Comparison of ENCODE assay signal across 8 cellular contexts in genomic region chr6:27814415-27814664, GRCh38.
A peak's percentile ranks its signal among the peaks of the same experiment; 100 is the strongest.
DNase-seq lines count a peak whose midpoint lies in the region; ATAC-seq, FAIRE-seq and TF ChIP-seq lines count a peak whose summit lies in the region.
"Not testable (repeated sequence)": the region's sequence is repeated elsewhere in the genome, so short reads cannot be mapped to it uniquely, and the experiment has no call there.

No MANE protein-coding gene starts in this region.

- not testable (repeated sequence) for H4K20me1 ChIP-seq in H9 (ENCODE audit: control insufficient read depth, insufficient read depth, insufficient read length)

- H3K9ac ChIP-seq in H9 (ENCODE audit: extremely low read depth, insufficient read length, low read length), result peak overlapping the region; percentile 91
- H3K9ac ChIP-seq in endodermal cell (ENCODE audit: extremely low read depth, low read length, poor library complexity, severe bottlenecking), result peak overlapping the region; percentile 54
- H3K9ac ChIP-seq in kidney (ENCODE audit: low read length in 2 of 2), result not testable (repeated sequence)

- H3K27ac ChIP-seq in H9 (ENCODE audit: insufficient read length, low read depth, low read length) (peak overlapping the region; percentile 63), endodermal cell (ENCODE audit: low read depth, low read length) (peak overlapping the region; percentile 39)
- H3K27ac ChIP-seq in kidney (ENCODE audit: low read depth in 2 of 2, low read length in 2 of 2); pancreas; aorta (ENCODE audit: low read depth in 1 of 2, low read length in 2 of 2): not testable (repeated sequence)

- not testable (repeated sequence) for H3T11ph ChIP-seq in H9 (ENCODE audit: low read length)

- FAIRE-seq in GM12891 (lab: Jason Lieb, UNC), result peak; percentile 98
- FAIRE-seq in kidney (lab: Jason Lieb, UNC); pancreas (lab: Jason Lieb, UNC): not testable (repeated sequence)

- H3K27me3 ChIP-seq in H9 (ENCODE audit: insufficient read depth, low read length); endodermal cell (ENCODE audit: control insufficient read depth, insufficient read depth, low read length, poor library complexity, severe bottlenecking); aorta (ENCODE audit: control insufficient read depth in 1 of 2, insufficient read depth in 2 of 2, low read length in 1 of 2): not testable (repeated sequence)
- H3K27me3 ChIP-seq in pancreas, result peaks cover 0 to 60% (median 6%) of the 10 kb centered on the region in 4 donors

- intact Hi-C loops in kidney (cut with DNase I); pancreas (cut with DNase I); aorta (cut with DNase I): not testable (repeated sequence)

- DNase-seq in GM12891 (ENCODE audit: insufficient read length, low spot score); H9; LNCaP clone FGC (ENCODE audit: low read depth); activated T-cell treated with anti-CD3 and anti-CD28 coated beads, Interleukin-2, amount 50 U/mL, for 72 hours; endodermal cell; kidney; pancreas; aorta: not testable (repeated sequence)

- not testable (repeated sequence) for TF ChIP-seq CTCF in H9 (conservative IDR thresholded peaks at IDR 0.05); LNCaP clone FGC (IDR thresholded peaks at IDR 0.05; ENCODE audit: control insufficient read depth, extremely low read depth, insufficient read depth); endodermal cell (conservative IDR thresholded peaks at IDR 0.05); kidney (IDR thresholded peaks at IDR 0.05; ENCODE audit: borderline replicate concordance, extremely low read depth, insufficient read depth); pancreas (IDR thresholded peaks at IDR 0.05)

- not testable (repeated sequence) for H3K9me3 Mint-ChIP-seq in H9; activated T-cell treated with anti-CD3 and anti-CD28 coated beads, Interleukin-2, amount 50 U/mL, for 72 hours; endodermal cell

- not testable (repeated sequence) for H4K91ac ChIP-seq in H9 (ENCODE audit: insufficient read length, low read depth, low read length)

- not testable (repeated sequence) for H3K36me3 Mint-ChIP-seq in H9 (ENCODE audit: insufficient read depth in 1 of 3, low read depth in 3 of 3); activated T-cell treated with anti-CD3 and anti-CD28 coated beads, Interleukin-2, amount 50 U/mL, for 72 hours (ENCODE audit: insufficient read depth in 2 of 2); endodermal cell (ENCODE audit: low read depth)

- ATAC-seq in activated T-cell treated with anti-CD3 and anti-CD28 coated beads, Interleukin-2, amount 50 U/mL, for 72 hours (replicated peaks in 1 of 2), result not testable (repeated sequence)
- ATAC-seq in pancreas, result peak; percentile 31 to 51 (median 42)
- peak; percentile 54 for ATAC-seq in aorta (ENCODE audit: low FRiP score)

- H4K5ac ChIP-seq in H9 (ENCODE audit: insufficient read length, low read depth, low read length), result not testable (repeated sequence)

- peaks cover 15% of the 10 kb centered on the region for H3K23me2 ChIP-seq in H9 (ENCODE audit: insufficient read length, low read depth, low read length, poor library complexity, severe bottlenecking)

- H2AFZ ChIP-seq in H9 (ENCODE audit: low read length), result not testable (repeated sequence)

- H3K4me2 ChIP-seq in H9 (ENCODE audit: insufficient read depth, insufficient read length, low read length), result peak overlapping the region; percentile 50

- not testable (repeated sequence) for H2BK120ac ChIP-seq in H9 (ENCODE audit: low read depth, low read length, poor library complexity, severe bottlenecking)

- not testable (repeated sequence) for H2BK15ac ChIP-seq in H9 (ENCODE audit: low read depth, low read length)

- not testable (repeated sequence) for H3K4ac ChIP-seq in H9 (ENCODE audit: low read depth, low read length)

- H3K14ac ChIP-seq in H9 (ENCODE audit: insufficient read depth, low read length), result peak overlapping the region; percentile 86; the same call in 1 of the 2 replicates

- H3K56ac ChIP-seq in H9 (ENCODE audit: insufficient read length, low read depth, low read length), result not testable (repeated sequence)

- H4K8ac ChIP-seq in H9 (replicated peaks; ENCODE audit: insufficient read length, low read depth, low read length), result not testable (repeated sequence)

- H3K79me1 ChIP-seq in H9 (ENCODE audit: insufficient read depth, low read depth, low read length, poor library complexity, severe bottlenecking), result not testable (repeated sequence)

- H3K4me3 ChIP-seq in LNCaP clone FGC (ENCODE audit: low read depth, low read length), result peak overlapping the region; percentile 51
- peak overlapping the region; percentile 76 for H3K4me3 ChIP-seq in endodermal cell (ENCODE audit: low read length)
- H3K4me3 ChIP-seq in kidney (ENCODE audit: low read length in 2 of 2), result peak overlapping the region; percentile 26 to 55
- H3K4me3 ChIP-seq in pancreas, result peak overlapping the region in 1 of 4 donors; percentile 25
- H3K4me3 ChIP-seq in aorta (ENCODE audit: low read length in 2 of 2), result peak overlapping the region in 1 of 2 donors; percentile 1

- H3K27me3 Mint-ChIP-seq in H9 (ENCODE audit: low read depth); activated T-cell treated with anti-CD3 and anti-CD28 coated beads, Interleukin-2, amount 50 U/mL, for 72 hours (ENCODE audit: low read depth); endodermal cell (ENCODE audit: insufficient read depth): not testable (repeated sequence)

- H3K27ac Mint-ChIP-seq in H9, result peak overlapping the region; percentile 94 to 100 (median 99)
- peak overlapping the region; percentile 99 for H3K27ac Mint-ChIP-seq in activated T-cell treated with anti-CD3 and anti-CD28 coated beads, Interleukin-2, amount 50 U/mL, for 72 hours
- peak overlapping the region; percentile 99 for H3K27ac Mint-ChIP-seq in endodermal cell

- H2AK5ac ChIP-seq in H9 (ENCODE audit: insufficient read length, low read length), result not testable (repeated sequence)

- H3K36me3 ChIP-seq in endodermal cell (ENCODE audit: control insufficient read depth, insufficient read depth, low read length); kidney (ENCODE audit: control insufficient read depth in 1 of 2, insufficient read depth in 2 of 2, low read length in 2 of 2); pancreas; aorta (ENCODE audit: control insufficient read depth in 1 of 2, insufficient read depth in 2 of 2, low read length in 1 of 2): not testable (repeated sequence)

- not testable (repeated sequence) for H3K23ac ChIP-seq in H9 (ENCODE audit: insufficient read length, low read depth, low read length)

- H2BK5ac ChIP-seq in H9 (ENCODE audit: insufficient read length, low read length), result not testable (repeated sequence)

- TF ChIP-seq POLR2A in GM12891 (IDR thresholded peaks at IDR 0.05; ENCODE audit: low read depth, low read length), result not testable (repeated sequence)

- peaks cover 31 to 34% of the 10 kb centered on the region in 2 experiments for H3K4me1 Mint-ChIP-seq in H9
- H3K4me1 Mint-ChIP-seq in activated T-cell treated with anti-CD3 and anti-CD28 coated beads, Interleukin-2, amount 50 U/mL, for 72 hours (ENCODE audit: low read depth), result peaks cover 60% of the 10 kb centered on the region
- H3K4me1 Mint-ChIP-seq in endodermal cell, result peaks cover 32% of the 10 kb centered on the region

- no CpG with 5 or more reads among the region's 24 CpGs for WGBS in H9 (ENCODE audit: extremely low coverage, insufficient read length, low lambda C conversion rate)
- WGBS in endodermal cell (ENCODE audit: insufficient coverage in 1 of 2, insufficient read length in 1 of 2), 2 experiments, result 0% methylated on average over 2 of the region's 24 CpGs; no CpG with 5 or more reads in 1 of the 2 experiments
- WGBS in pancreas, 2 donors, result 0 to 8% methylated on average over 2 to 5 of the region's 24 CpGs
- WGBS in aorta, 2 donors, result 0% methylated on average over 3 to 6 of the region's 24 CpGs

- not testable (repeated sequence) for H2BK20ac ChIP-seq in H9 (ENCODE audit: low read depth, low read length, poor library complexity, severe bottlenecking)

- not testable (repeated sequence) for H2BK12ac ChIP-seq in H9 (ENCODE audit: insufficient read length, low read depth, low read length)

- H3K4me3 Mint-ChIP-seq in H9 (peak overlapping the region; percentile 78 to 97), endodermal cell (peak overlapping the region; percentile 67)
- peak overlapping the region; percentile 85 to 88 for H3K4me3 Mint-ChIP-seq in activated T-cell treated with anti-CD3 and anti-CD28 coated beads, Interleukin-2, amount 50 U/mL, for 72 hours

- H3K9me3 ChIP-seq in H9 (ENCODE audit: control insufficient read depth, low read depth, low read length); endodermal cell (ENCODE audit: control insufficient read depth, low read length); kidney (ENCODE audit: control insufficient read depth in 1 of 2, low read length in 2 of 2); pancreas; aorta (ENCODE audit: control insufficient read depth, low read length): not testable (repeated sequence)

- not testable (repeated sequence) for H3K79me2 ChIP-seq in H9 (ENCODE audit: insufficient read depth, low read length)

- not testable (repeated sequence) for H3K4me1 ChIP-seq in H9 (ENCODE audit: insufficient read depth, low read length); endodermal cell (ENCODE audit: control insufficient read depth, insufficient read depth, low read length); kidney (ENCODE audit: control insufficient read depth in 1 of 2, insufficient read depth in 1 of 2, low read depth in 1 of 2, low read length in 2 of 2); pancreas; aorta (ENCODE audit: control insufficient read depth in 1 of 2, insufficient read depth in 2 of 2, low read length in 2 of 2)

- H3K18ac ChIP-seq in H9 (ENCODE audit: insufficient read length, low read depth, low read length), result peak overlapping the region; percentile 92
